8 cellular contexts compared by ENCODE assay signal in the genomic region with DNA sequence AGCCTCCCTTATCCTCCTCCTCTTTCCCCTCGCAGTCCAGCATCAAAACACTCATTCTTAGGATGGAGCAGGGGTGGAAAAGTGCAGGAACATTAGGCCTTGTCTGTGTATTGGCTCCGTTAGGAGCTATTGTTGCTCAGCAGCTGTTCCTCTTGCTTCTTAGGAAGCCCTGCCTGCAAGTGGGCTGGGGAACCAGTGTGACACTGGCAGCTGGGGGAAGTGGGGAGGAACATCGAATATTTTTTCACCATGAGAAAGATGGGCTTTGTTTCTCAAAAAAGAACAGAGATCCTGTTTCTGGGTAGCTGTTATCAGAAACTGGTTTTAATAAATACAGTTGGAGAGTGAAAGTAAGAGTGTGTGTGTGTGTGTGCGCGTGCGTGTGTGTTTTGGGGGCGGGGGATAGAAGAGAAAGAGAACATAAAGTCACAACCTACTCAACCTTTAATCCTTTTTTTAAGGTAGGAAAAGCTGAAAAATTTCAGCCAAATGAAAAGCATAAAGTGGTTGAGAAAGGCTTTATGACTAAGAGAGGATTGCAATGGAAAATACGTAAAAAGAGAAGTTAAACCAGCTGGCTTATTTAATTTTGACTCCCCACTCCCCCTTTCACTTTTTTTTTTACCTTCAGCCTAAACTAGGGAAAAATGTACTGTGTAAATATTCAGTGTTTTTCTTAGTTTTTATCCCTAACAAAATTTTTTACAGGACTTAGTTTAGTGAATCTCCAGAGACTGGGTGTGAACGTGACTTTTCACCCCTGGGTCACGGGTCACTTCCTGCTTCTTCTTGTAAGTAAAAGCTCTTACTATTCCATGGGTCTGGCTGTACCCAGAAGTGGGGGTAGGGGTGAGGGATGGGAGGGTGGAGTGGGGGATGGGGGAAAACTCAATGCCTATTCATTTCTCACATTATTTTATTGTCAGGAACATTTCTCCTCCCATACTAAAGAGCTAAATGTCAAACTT.
A peak's percentile ranks its signal among the peaks of the same experiment; 100 is the strongest.
DNase-seq lines count a peak whose midpoint lies in the region; ATAC-seq and TF ChIP-seq lines count a peak whose summit lies in the region.

No MANE protein-coding gene starts in this region.

- DNase-seq in Calu3: peak; percentile 27
- no peak for DNase-seq in H9
- DNase-seq in T-helper 1 cell: peak in 3 of 5 donors; percentile 24 to 64 (median 24)
- DNase-seq in caudate nucleus (lab: John Stamatoyannopoulos, UW): peak in 28 of 61 donors; percentile 4 to 62 (median 16)
- DNase-seq in lower lobe of right lung: peak; percentile 59
- peak; percentile 34 to 50 (median 47) for DNase-seq in stimulated activated CD4-positive, alpha-beta T cell treated with anti-CD3 and anti-CD28 coated beads, TNF-alpha, amount 100 ng/mL, for 4 hours (ENCODE audit: low read depth in 3 of 3)
- no peak for DNase-seq in NCI-H2196 (lab: John Stamatoyannopoulos, UW; ENCODE audit: unreplicated experiment)
- DNase-seq in BE2C: no peak

- no peak overlapping the region for H3T11ph ChIP-seq in H9 (ENCODE audit: low read length)

- H3K79me1 ChIP-seq in H9 (ENCODE audit: insufficient read depth, low read depth, low read length, poor library complexity, severe bottlenecking): no peaks in the 10 kb centered on the region

- H3K4me3 ChIP-seq in lower lobe of right lung (peak overlapping the region; percentile 22), BE2C (ENCODE audit: low read depth, low read length) (no peak overlapping the region)

- H2BK5ac ChIP-seq in H9 (ENCODE audit: insufficient read length, low read length): no peak overlapping the region

- H3K4me1 Mint-ChIP-seq in Calu3 (ENCODE audit: low read depth, unreplicated experiment) (peaks cover 48% of the 10 kb centered on the region), H9 (peaks cover 21 to 33% of the 10 kb centered on the region in 2 experiments)

- H3K4me3 Mint-ChIP-seq in Calu3 (ENCODE audit: low read depth, unreplicated experiment) (peak overlapping the region; percentile 53), H9 (peak overlapping the region in 1 of 2 experiments; percentile 55; a peak in 2 of 5 replicates)

- H4K91ac ChIP-seq in H9 (ENCODE audit: insufficient read length, low read depth, low read length): no peak overlapping the region

- ATAC-seq in lower lobe of right lung: peak; percentile 67 to 68

- no peaks in the 10 kb centered on the region for H3K9me3 Mint-ChIP-seq in Calu3 (ENCODE audit: low read depth, unreplicated experiment)
- no peaks in the 10 kb centered on the region for H3K9me3 Mint-ChIP-seq in H9

- H3K27ac ChIP-seq in H9 (ENCODE audit: insufficient read length, low read depth, low read length) (no peak overlapping the region), caudate nucleus (ENCODE audit: low read depth, low read length) (peak overlapping the region; percentile 83), lower lobe of right lung (peak overlapping the region; percentile 84)

- no peak overlapping the region for H2BK20ac ChIP-seq in H9 (ENCODE audit: low read depth, low read length, poor library complexity, severe bottlenecking)

- no peak overlapping the region for H2BK15ac ChIP-seq in H9 (ENCODE audit: low read depth, low read length)

- CTCF ChIA-PET in Calu3 (lab: Charles Lee): interaction anchor here (0.6 to 3.5 kb wide), 13 partner anchors 10 to 1123 kb away, joined by 3 to 26 read pairs (median 3); no protein-coding TSS in a partner anchor

- H3K9me3 ChIP-seq in H9 (ENCODE audit: control insufficient read depth, low read depth, low read length): no peaks in the 10 kb centered on the region
- no peaks in the 10 kb centered on the region for H3K9me3 ChIP-seq in lower lobe of right lung
- H3K9me3 ChIP-seq in BE2C: no peaks in the 10 kb centered on the region

- H3K23ac ChIP-seq in H9 (ENCODE audit: insufficient read length, low read depth, low read length): no peak overlapping the region

- no peak overlapping the region for H3K4me2 ChIP-seq in H9 (ENCODE audit: insufficient read depth, insufficient read length, low read length)

- H3K27me3 Mint-ChIP-seq in Calu3 (ENCODE audit: unreplicated experiment) (no peaks in the 10 kb centered on the region), H9 (ENCODE audit: low read depth) (no peaks in the 10 kb centered on the region)

- H3K27me3 ChIP-seq in H9 (ENCODE audit: insufficient read depth, low read length) (no peaks in the 10 kb centered on the region; the same call in 1 of the 2 replicates), lower lobe of right lung (ENCODE audit: low read depth) (no peaks in the 10 kb centered on the region), BE2C (no peaks in the 10 kb centered on the region)

- intact Hi-C loops in Calu3 (cut with micrococcal nuclease; ENCODE audit: unreplicated experiment) (loop anchor here (1.0 to 2.0 kb wide), 5 partner anchors 33 to 359 kb away; no protein-coding TSS in a partner anchor), lower lobe of right lung (cut with DNase I) (no loop called here)

- WGBS in H9 (ENCODE audit: extremely low coverage, insufficient read length, low lambda C conversion rate): no CpG with 5 or more reads among the region's 10 CpGs

- H3K36me3 ChIP-seq in lower lobe of right lung (no peaks in the 10 kb centered on the region), BE2C (no peaks in the 10 kb centered on the region)

- H3K4me1 ChIP-seq in H9 (ENCODE audit: insufficient read depth, low read length): no peaks in the 10 kb centered on the region
- H3K4me1 ChIP-seq in lower lobe of right lung: peaks cover 43% of the 10 kb centered on the region
- no peaks in the 10 kb centered on the region for H3K4me1 ChIP-seq in BE2C

- peaks cover 6% of the 10 kb centered on the region for H3K36me3 Mint-ChIP-seq in Calu3 (ENCODE audit: insufficient read depth, unreplicated experiment)
- H3K36me3 Mint-ChIP-seq in H9 (ENCODE audit: insufficient read depth in 1 of 3, low read depth in 3 of 3): no peaks in the 10 kb centered on the region; a peak in 1 of 7 replicates

- H4K20me1 ChIP-seq in H9 (ENCODE audit: control insufficient read depth, insufficient read depth, insufficient read length): no peaks in the 10 kb centered on the region

- no peak overlapping the region for H3K9ac ChIP-seq in H9 (ENCODE audit: extremely low read depth, insufficient read length, low read length)

- no peak overlapping the region for H4K5ac ChIP-seq in H9 (ENCODE audit: insufficient read length, low read depth, low read length)

- H3K27ac Mint-ChIP-seq in Calu3 (ENCODE audit: unreplicated experiment): peak overlapping the region; percentile 62
- peak overlapping the region in 2 of 3 experiments; percentile 25 to 90; a peak in 2 of 7 replicates for H3K27ac Mint-ChIP-seq in H9

- no peak overlapping the region for H2AK5ac ChIP-seq in H9 (ENCODE audit: insufficient read length, low read length)

- no peak overlapping the region for H2BK12ac ChIP-seq in H9 (ENCODE audit: insufficient read length, low read depth, low read length)

- BruUV-seq in Calu3 (replicated peaks; lab: Mats Ljungman, UMichigan): no TSS peak

- no peaks in the 10 kb centered on the region for H3K23me2 ChIP-seq in H9 (ENCODE audit: insufficient read length, low read depth, low read length, poor library complexity, severe bottlenecking)

- H2BK120ac ChIP-seq in H9 (ENCODE audit: low read depth, low read length, poor library complexity, severe bottlenecking): no peak overlapping the region

- TF ChIP-seq CTCF in Calu3 (IDR thresholded peaks at IDR 0.05; ENCODE audit: unreplicated experiment) (no peak), H9 (conservative IDR thresholded peaks at IDR 0.05) (no peak), lower lobe of right lung (IDR thresholded peaks at IDR 0.05) (no peak), BE2C (IDR thresholded peaks at IDR 0.05; ENCODE audit: low read depth, low read length) (no peak)

- no peak overlapping the region; the same call in 1 of the 2 replicates for H3K14ac ChIP-seq in H9 (ENCODE audit: insufficient read depth, low read length)

- H2AFZ ChIP-seq in H9 (ENCODE audit: low read length): peak overlapping the region; percentile 85

- no peak overlapping the region for H3K18ac ChIP-seq in H9 (ENCODE audit: insufficient read length, low read depth, low read length)

- H4K8ac ChIP-seq in H9 (replicated peaks; ENCODE audit: insufficient read length, low read depth, low read length): peak overlapping the region; percentile 55

- H3K4ac ChIP-seq in H9 (ENCODE audit: low read depth, low read length): no peak overlapping the region

- H3K79me2 ChIP-seq in H9 (ENCODE audit: insufficient read depth, low read length): no peaks in the 10 kb centered on the region

- H3K56ac ChIP-seq in H9 (ENCODE audit: insufficient read length, low read depth, low read length): no peak overlapping the region

Comparison
In these comparisons a context has a peak if more than half of its experiments do, and no peak if none do; other contexts are left out.
1. DNase-seq: peak in Calu3 (single experiment), T-helper 1 cell (3 of 5), lower lobe of right lung (single experiment) and stimulated activated CD4-positive, alpha-beta T cell treated with anti-CD3 and anti-CD28 coated beads, TNF-alpha, amount 100 ng/mL, for 4 hours (3 of 3); none in H9 (single experiment), NCI-H2196 (single experiment) and BE2C (single experiment).